Comparison of ENCODE assay signal across 18 cellular contexts in the genomic region with DNA sequence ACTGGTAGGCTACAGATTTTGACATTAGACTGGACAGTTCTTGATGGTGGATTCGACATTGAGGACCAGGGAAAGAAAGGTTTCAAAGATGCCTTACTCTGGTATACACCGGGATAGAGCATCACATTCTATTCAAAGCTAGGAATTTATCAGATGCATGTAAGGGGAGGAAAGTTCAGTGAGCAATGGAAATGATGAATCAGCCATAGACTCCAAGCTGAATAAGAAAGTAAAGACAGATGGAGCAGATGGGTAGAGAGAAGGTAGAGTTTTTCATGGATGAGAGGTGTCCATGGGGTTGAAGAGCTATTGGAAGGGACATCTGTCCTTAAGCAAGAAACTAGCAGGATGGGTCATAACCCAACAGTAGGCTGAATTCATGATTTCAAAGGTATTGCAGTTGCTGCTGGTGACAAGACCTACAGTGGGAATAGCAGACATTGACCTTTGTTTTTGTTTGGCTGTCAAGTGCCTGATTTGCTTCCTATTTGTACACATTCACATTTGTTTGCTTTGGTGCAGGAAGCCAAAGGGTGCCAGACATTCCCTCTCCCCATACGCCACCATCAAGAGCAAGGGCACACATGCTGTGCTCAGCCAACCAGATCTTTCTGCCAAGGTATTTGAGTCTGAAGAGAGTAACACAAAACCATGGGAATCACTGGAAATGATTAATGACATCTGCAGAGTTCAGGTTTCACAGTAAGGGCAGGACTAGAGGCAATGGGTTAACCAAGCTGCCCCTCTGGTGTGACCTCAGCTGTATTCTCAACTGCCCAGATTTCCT. TPM values are rescaled to one million over a fixed set of nuclear protein-coding genes. Genes with fewer than 3 reads are reported as not detected.
DNase-seq lines count a peak whose midpoint lies in the region; TF ChIP-seq lines count a peak whose summit lies in the region.
"Had no signal": no experiment of that assay in that cellular context is flagged by ENCODE, and none has a peak within 500 bp of the region (broad histone marks: within the 10 kb centered on the region; RNA-seq: fewer than 3 reads in every experiment).

No MANE protein-coding gene starts in this region.

- no peaks in the 10 kb centered on the region for H3K4me1 Mint-ChIP-seq in CD4-positive, alpha-beta memory T cell
- H3K4me1 Mint-ChIP-seq: GM23338 had no signal

- H3K4me1 ChIP-seq in CD4-positive, alpha-beta memory T cell (ENCODE audit: insufficient read depth, low read length), result no peaks in the 10 kb centered on the region

- H3K36me3 ChIP-seq in CD4-positive, alpha-beta memory T cell (ENCODE audit: insufficient read depth, low read length), result no peaks in the 10 kb centered on the region
- H3K36me3 ChIP-seq: thoracic aorta had no signal

- no peak for TF ChIP-seq CTCF in foreskin fibroblast (IDR thresholded peaks at IDR 0.05; ENCODE audit: low read depth, low read length)

- H3K36me3 Mint-ChIP-seq in CD4-positive, alpha-beta memory T cell, result no peaks in the 10 kb centered on the region
- H3K36me3 Mint-ChIP-seq: natural killer cell treated with Interleukin-12 subunit alpha and Interleukin-12 subunit beta and Interleukin-15 and Interleukin-18, amount 100 ng/mL, for 72 hours had no signal

- DNase-seq in ACHN (peak; percentile 90), NCI-H1417 (lab: John Stamatoyannopoulos, UW) (peak; percentile 41 to 82 (median 75)), NCI-H510A treated with DMSO at 0.1 percent for 48 hours (lab: John Stamatoyannopoulos, UW) (peak; percentile 95), foreskin fibroblast (peak; percentile 18 to 65), NCI-H526 treated with DMSO at 0.1 percent for 48 hours (lab: John Stamatoyannopoulos, UW) (no peak), CD1c-positive myeloid dendritic cell (ENCODE audit: extremely low spot score) (no peak), 8988T (no peak)
- no peak for DNase-seq in CD4-positive, alpha-beta memory T cell
- DNase-seq: activated CD8-positive, alpha-beta memory T cell treated with anti-CD3 and anti-CD28 coated beads, Interleukin-2, amount 50 U/mL, for 4 hours; activated naive CD4-positive, alpha-beta T cell treated with anti-CD3 and anti-CD28 coated beads for 36 hours; dermis blood vessel endothelial cell; retina; stimulated activated CD4-positive, alpha-beta T cell treated with anti-CD3 and anti-CD28 coated beads, Interleukin-1b, Interleukin-23, amount 100 ng/mL, for 48 hours had no signal

- POLR2A ChIA-PET in CD4-positive, alpha-beta memory T cell (lab: Charles Lee; ENCODE audit: partially characterized antibody), result no interaction called here

- no peak overlapping the region for H3K27ac ChIP-seq in CD4-positive, alpha-beta memory T cell (ENCODE audit: low read depth, low read length)
- H3K27ac ChIP-seq: thoracic aorta had no signal

- H3K4me3 Mint-ChIP-seq in CD4-positive, alpha-beta memory T cell, result no peak overlapping the region
- H3K4me3 Mint-ChIP-seq: activated naive CD4-positive, alpha-beta T cell treated with anti-CD3 and anti-CD28 coated beads for 36 hours; GM23338; natural killer cell treated with Interleukin-12 subunit alpha and Interleukin-12 subunit beta and Interleukin-15 and Interleukin-18, amount 100 ng/mL, for 72 hours; T-helper 1 cell treated with Interleukin-12 subunit alpha and Interleukin-12 subunit beta and Interleukin-4 antibody, amounts not matched to agents 30 μg/mL and 1 μg/mL, for 36 hours had no signal

- in situ Hi-C loops in ACHN (cut with HindIII; ENCODE audit: low pct_ligation_motif_present, low pct_unique_long_range_greater_than_20kb, low sequenced_read_pairs), result no loop called here

- no peaks in the 10 kb centered on the region for H3K9me3 ChIP-seq in CD4-positive, alpha-beta memory T cell (ENCODE audit: control insufficient read depth in 1 of 2, low read length in 2 of 2)
- H3K9me3 ChIP-seq: thoracic aorta had no signal

- CTCF ChIA-PET in CD4-positive, alpha-beta memory T cell (lab: Charles Lee; ENCODE audit: partially characterized antibody), result no interaction called here

- H3K27ac Mint-ChIP-seq in CD4-positive, alpha-beta memory T cell, result no peak overlapping the region
- H3K27ac Mint-ChIP-seq: activated naive CD4-positive, alpha-beta T cell treated with anti-CD3 and anti-CD28 coated beads for 36 hours; GM23338; natural killer cell treated with Interleukin-12 subunit alpha and Interleukin-12 subunit beta and Interleukin-15 and Interleukin-18, amount 100 ng/mL, for 72 hours; T-helper 1 cell treated with Interleukin-12 subunit alpha and Interleukin-12 subunit beta and Interleukin-4 antibody, amounts not matched to agents 30 μg/mL and 1 μg/mL, for 36 hours had no signal

- intact Hi-C loops in CD4-positive, alpha-beta memory T cell (cut with micrococcal nuclease), result no loop called here

- peaks cover 0 to 2% of the 10 kb centered on the region in 2 donors for H3K27me3 Mint-ChIP-seq in CD4-positive, alpha-beta memory T cell
- H3K27me3 Mint-ChIP-seq: natural killer cell treated with Interleukin-12 subunit alpha and Interleukin-12 subunit beta and Interleukin-15 and Interleukin-18, amount 100 ng/mL, for 72 hours had no signal

- H3K4me3 ChIP-seq in foreskin fibroblast (ENCODE audit: low read depth in 1 of 2, low read length in 2 of 2), result no peak overlapping the region
- no peak overlapping the region for H3K4me3 ChIP-seq in CD4-positive, alpha-beta memory T cell (ENCODE audit: low read length in 2 of 2)
- H3K4me3 ChIP-seq: GM23338, lung, thoracic aorta had no signal

- H3K27me3 ChIP-seq in CD4-positive, alpha-beta memory T cell (ENCODE audit: insufficient read depth, low read length), result no peaks in the 10 kb centered on the region

- no peaks in the 10 kb centered on the region for H3K9me3 Mint-ChIP-seq in CD4-positive, alpha-beta memory T cell
- H3K9me3 Mint-ChIP-seq: activated naive CD4-positive, alpha-beta T cell treated with anti-CD3 and anti-CD28 coated beads for 36 hours; natural killer cell treated with Interleukin-12 subunit alpha and Interleukin-12 subunit beta and Interleukin-15 and Interleukin-18, amount 100 ng/mL, for 72 hours; T-helper 1 cell treated with Interleukin-12 subunit alpha and Interleukin-12 subunit beta and Interleukin-4 antibody, amounts not matched to agents 30 μg/mL and 1 μg/mL, for 36 hours had no signal

RNA-seq across cellular contexts. Expression of a gene that starts 8.6 kb away (rescaled TPM):
- total RNA-seq in CD4-positive, alpha-beta memory T cell, result 10 to 100 TPM; 32.1 to 32.3 TPM
- polyA plus RNA-seq in CD4-positive, alpha-beta memory T cell, result 10 to 100 TPM; 14.9 to 30.5 TPM

Comparison
In these comparisons a context has a peak if more than half of its experiments do, and no peak if none do; other contexts are left out.
1. DNase-seq: peak in ACHN (single experiment), NCI-H1417 (3 of 3), NCI-H510A treated with DMSO at 0.1 percent for 48 hours (single experiment) and foreskin fibroblast (2 of 2); none in NCI-H526 treated with DMSO at 0.1 percent for 48 hours (single experiment), CD1c-positive myeloid dendritic cell (single experiment), 8988T (single experiment) and CD4-positive, alpha-beta memory T cell (0 of 5).